ENCODE assay signal across 18 cellular contexts in genomic region chr11:93842034-93842433, GRCh38. TPM values are rescaled to one million over a fixed set of nuclear protein-coding genes. Genes with fewer than 3 reads are reported as not detected.
"Had no signal": no experiment of that assay in that cellular context is flagged by ENCODE, and none has a peak within 500 bp of the region (broad histone marks: within the 10 kb centered on the region; RNA-seq: fewer than 3 reads in every experiment).

No MANE protein-coding gene starts in this region.

- H3K27me3 ChIP-seq: colonic mucosa, heart left ventricle, ovary, right atrium auricular region, sigmoid colon had no signal

- H3K4me3 Mint-ChIP-seq: endodermal cell, type B pancreatic cell had no signal

- H3K36me3 Mint-ChIP-seq: naive thymus-derived CD8-positive, alpha-beta T cell; type B pancreatic cell had no signal

- H3K4me1 Mint-ChIP-seq: naive thymus-derived CD8-positive, alpha-beta T cell had no signal

- H3K9me3 Mint-ChIP-seq: endodermal cell; naive thymus-derived CD8-positive, alpha-beta T cell; type B pancreatic cell had no signal

- H3K9me3 ChIP-seq: colonic mucosa, heart left ventricle, ovary, right atrium auricular region, sigmoid colon had no signal

- H3K36me3 ChIP-seq: colonic mucosa, heart left ventricle, ovary, right atrium auricular region, sigmoid colon had no signal

- H3K4me3 ChIP-seq: colonic mucosa, heart left ventricle, lung, ovary, right atrium auricular region, sigmoid colon had no signal

- H3K27ac ChIP-seq: heart left ventricle, ovary, right atrium auricular region, sigmoid colon had no signal

- H3K4me1 ChIP-seq: colonic mucosa, heart left ventricle, right atrium auricular region had no signal

- H3K27me3 Mint-ChIP-seq: type B pancreatic cell had no signal

- ATAC-seq: left ventricle myocardium superior; naive thymus-derived CD8-positive, alpha-beta T cell had no signal

- H3K27ac Mint-ChIP-seq: endodermal cell; naive thymus-derived CD8-positive, alpha-beta T cell; type B pancreatic cell had no signal

- DNase-seq: foreskin melanocyte; heart left ventricle; hippocampal formation; left ventricle myocardium superior; mesendoderm; naive thymus-derived CD8-positive, alpha-beta T cell; ovary; sigmoid colon; stimulated activated CD4-positive, alpha-beta T cell treated with anti-CD3 and anti-CD28 coated beads, Interleukin-12 subunit alpha, Interleukin-12 subunit beta, amount 100 ng/mL, for 4 hours; stimulated activated naive CD4-positive, alpha-beta T cell treated with Interleukin-2 at 50 U/mL for 16 hours had no signal

RNA-seq across cellular contexts. Expression of gene VSTM5, which starts 8.4 kb away (rescaled TPM):
- total RNA-seq: dermis blood vessel endothelial cell; endothelial cell of umbilical vein; left ventricle myocardium superior; naive thymus-derived CD8-positive, alpha-beta T cell; right atrium auricular region had no signal
- polyA plus RNA-seq: naive thymus-derived CD8-positive, alpha-beta T cell; neural cell had no signal
